28 cellular contexts compared by ENCODE assay signal in the genomic region with DNA sequence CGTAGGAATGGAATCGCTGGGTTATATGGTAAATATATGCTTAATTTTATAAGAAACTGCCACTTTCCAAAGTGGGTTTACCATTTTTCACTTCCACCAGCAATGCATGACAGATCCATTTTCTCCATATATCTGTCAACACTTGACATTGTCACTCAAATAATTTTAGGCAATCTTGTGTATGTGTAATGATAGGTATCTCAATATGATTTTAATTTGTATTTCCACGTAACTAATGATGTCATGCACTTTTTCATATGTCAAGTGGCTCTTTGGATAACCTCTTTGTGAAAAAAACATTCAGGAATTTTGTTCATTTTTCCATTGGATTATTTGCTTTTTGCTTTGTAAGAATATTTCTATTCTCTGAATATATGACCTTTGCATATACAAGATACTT.
"Had no signal": no experiment of that assay in that cellular context is flagged by ENCODE, and none has a peak within 500 bp of the region (broad histone marks: within the 10 kb centered on the region; RNA-seq: fewer than 3 reads in every experiment).

No MANE protein-coding gene starts in this region.

- H3K9me3 Mint-ChIP-seq: endodermal cell had no signal

- H3K27ac Mint-ChIP-seq: dendritic cell treated with granulocyte-macrophage colony-stimulating factor and Interleukin-4, amounts not matched to agents 40 ng/mL and 50 ng/mL, for 4 days; effector memory CD8-positive, alpha-beta T cell; endodermal cell had no signal

- H3K4me1 ChIP-seq: colonic mucosa, esophagus muscularis mucosa, esophagus squamous epithelium, foreskin keratinocyte, gastrocnemius medialis, gastroesophageal sphincter, heart left ventricle, heart right ventricle had no signal

- H3K4me3 ChIP-seq: colonic mucosa, coronary artery, dorsolateral prefrontal cortex, esophagus muscularis mucosa, esophagus squamous epithelium, gastrocnemius medialis, gastroesophageal sphincter, heart left ventricle, heart right ventricle had no signal

- H3K9me3 ChIP-seq: colonic mucosa, esophagus muscularis mucosa, esophagus squamous epithelium, gastrocnemius medialis, gastroesophageal sphincter, heart left ventricle had no signal

- H3K36me3 ChIP-seq: colonic mucosa, esophagus muscularis mucosa, esophagus squamous epithelium, gastrocnemius medialis, gastroesophageal sphincter, heart left ventricle, heart right ventricle had no signal

- FAIRE-seq: colon, endometrium, endothelial cell of umbilical vein had no signal

- H3K27me3 Mint-ChIP-seq: dendritic cell treated with granulocyte-macrophage colony-stimulating factor and Interleukin-4, amounts not matched to agents 40 ng/mL and 50 ng/mL, for 4 days; effector memory CD8-positive, alpha-beta T cell had no signal

- DNase-seq: colonic mucosa; cortex of kidney; dermis blood vessel endothelial cell; dorsolateral prefrontal cortex; effector CD4-positive, alpha-beta T cell; effector CD8-positive, alpha-beta T cell; effector memory CD4-positive, alpha-beta T cell; effector memory CD8-positive, alpha-beta T cell; endodermal cell; erythroblast; esophagus squamous epithelium; foreskin fibroblast; foreskin keratinocyte; foreskin melanocyte; gastrocnemius medialis; glutamatergic neuron; head of caudate nucleus; heart left ventricle; heart right ventricle had no signal

- H3K4me3 Mint-ChIP-seq: dendritic cell treated with granulocyte-macrophage colony-stimulating factor and Interleukin-4, amounts not matched to agents 40 ng/mL and 50 ng/mL, for 4 days; effector memory CD8-positive, alpha-beta T cell; endodermal cell had no signal

- H3K27me3 ChIP-seq: colonic mucosa, dorsolateral prefrontal cortex, esophagus muscularis mucosa, esophagus squamous epithelium, foreskin keratinocyte, gastrocnemius medialis, gastroesophageal sphincter, heart left ventricle, heart right ventricle had no signal

- ATAC-seq: effector memory CD8-positive, alpha-beta T cell; esophagus mucosa; foreskin keratinocyte; gastrocnemius medialis; gastroesophageal sphincter; heart left ventricle; heart right ventricle had no signal

- H3K27ac ChIP-seq: colonic mucosa, coronary artery, dorsolateral prefrontal cortex, epithelial cell of prostate, esophagus muscularis mucosa, esophagus squamous epithelium, foreskin keratinocyte, gastrocnemius medialis, gastroesophageal sphincter, heart left ventricle, heart right ventricle had no signal
